In the genomic region with DNA sequence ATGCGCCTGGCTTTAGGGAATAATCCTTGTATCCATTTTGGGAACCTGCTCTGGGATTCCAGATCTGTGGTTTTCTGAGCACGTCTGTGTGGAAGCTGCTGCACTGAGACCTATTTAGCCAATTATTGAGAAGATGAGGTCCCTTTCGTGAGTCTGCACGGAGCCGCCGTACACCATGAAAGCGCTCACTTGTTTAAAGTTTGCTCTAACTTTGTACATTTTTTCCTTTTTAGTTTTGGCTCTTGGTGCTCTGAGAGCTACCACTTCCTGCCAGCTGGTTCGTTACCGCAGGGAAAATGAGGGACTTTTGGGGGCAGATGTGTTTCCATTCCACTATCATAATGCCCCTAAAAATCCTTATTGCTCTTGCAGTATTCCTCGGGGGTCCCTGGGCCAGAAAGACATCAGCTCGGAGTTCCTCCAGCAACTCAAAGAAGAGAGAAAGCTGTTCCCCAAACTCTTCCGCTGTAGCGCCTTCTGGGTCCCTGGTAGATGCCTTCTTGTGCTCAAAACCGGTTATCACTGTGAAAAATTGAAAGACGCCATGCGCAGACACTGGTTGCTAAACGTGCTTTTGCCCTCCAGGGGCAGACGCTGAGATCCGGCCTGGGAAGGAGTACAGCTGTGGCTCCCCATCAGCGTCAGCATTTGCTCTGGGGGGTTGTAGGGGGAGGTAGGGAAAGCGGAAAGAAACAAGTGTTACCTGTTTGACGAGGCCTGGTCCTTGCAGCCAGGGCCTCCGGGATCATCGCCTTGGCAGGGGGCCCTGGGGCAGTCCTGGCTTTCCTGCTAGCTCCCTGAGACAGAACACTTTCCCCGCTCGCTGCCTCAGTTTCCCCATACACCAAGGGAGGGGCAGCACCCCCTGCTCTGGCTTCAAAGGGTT, we compare ENCODE assay signal across 9 cellular contexts.
DNase-seq lines count a peak whose midpoint lies in the region; ATAC-seq, FAIRE-seq and TF ChIP-seq lines count a peak whose summit lies in the region.
"Had no signal": no experiment of that assay in that cellular context is flagged by ENCODE, and none has a peak within 500 bp of the region (broad histone marks: within the 10 kb centered on the region; RNA-seq: fewer than 3 reads in every experiment).

No MANE protein-coding gene starts in this region.

- POLR2A ChIA-PET in activated CD4-positive, alpha-beta T cell treated with anti-CD3 and anti-CD28 coated beads, Interleukin-2, amount 10 ng/mL, durations not matched to agents 7 days and 5 days (lab: Charles Lee), result no interaction called here

- no peaks in the 10 kb centered on the region for H3K27me3 ChIP-seq in stomach smooth muscle (ENCODE audit: control insufficient read depth in 1 of 2, insufficient read depth in 2 of 2, low read length in 2 of 2)

- H3K27ac Mint-ChIP-seq in activated CD4-positive, alpha-beta T cell treated with anti-CD3 and anti-CD28 coated beads, Interleukin-2, amount 10 ng/mL, durations not matched to agents 7 days and 5 days, result peak overlapping the region; percentile 87
- peak overlapping the region; percentile 75 for H3K27ac Mint-ChIP-seq in T-helper 1 cell treated with Interleukin-12 subunit alpha and Interleukin-12 subunit beta and Interleukin-4 antibody, amounts not matched to agents 30 μg/mL and 1 μg/mL, for 36 hours

- peaks cover 48% of the 10 kb centered on the region for H3K4me1 ChIP-seq in stomach smooth muscle (ENCODE audit: control insufficient read depth, insufficient read depth, low read length)

- DNase-seq in activated CD4-positive, alpha-beta T cell treated with anti-CD3 and anti-CD28 coated beads, Interleukin-2, amount 10 ng/mL, durations not matched to agents 7 days and 5 days, result peak; percentile 58
- DNase-seq in activated CD4-positive, alpha-beta T cell treated with anti-CD3 and anti-CD28 coated beads for 4 hours, result no peak
- DNase-seq in foreskin fibroblast, result peak in 1 of 2 donors; percentile 71
- DNase-seq in KG1 (lab: John Stamatoyannopoulos, UW), result no peak
- DNase-seq in frontal cortex (ENCODE audit: low spot score in 2 of 2), result no peak
- DNase-seq: DMS79 had no signal

- H3K4me3 ChIP-seq in foreskin fibroblast (ENCODE audit: low read depth in 1 of 2, low read length in 2 of 2) (peak overlapping the region; percentile 17 to 34), stomach smooth muscle (ENCODE audit: low read length in 2 of 2) (peak overlapping the region; percentile 6 to 47)

- no peaks in the 10 kb centered on the region for H3K9me3 Mint-ChIP-seq in activated CD4-positive, alpha-beta T cell treated with anti-CD3 and anti-CD28 coated beads, Interleukin-2, amount 10 ng/mL, durations not matched to agents 7 days and 5 days
- no peaks in the 10 kb centered on the region for H3K9me3 Mint-ChIP-seq in T-helper 1 cell treated with Interleukin-12 subunit alpha and Interleukin-12 subunit beta and Interleukin-4 antibody, amounts not matched to agents 30 μg/mL and 1 μg/mL, for 36 hours

- H3K36me3 ChIP-seq in stomach smooth muscle (ENCODE audit: control insufficient read depth in 2 of 2, insufficient read depth in 2 of 2, low read length in 2 of 2), result no peaks in the 10 kb centered on the region

- H3K9me3 ChIP-seq in stomach smooth muscle (ENCODE audit: control insufficient read depth in 2 of 2, low read length in 2 of 2), result no peaks in the 10 kb centered on the region

- no peak for FAIRE-seq in frontal cortex (lab: Jason Lieb, UNC)

- ATAC-seq in HG02870 (IDR thresholded peaks at IDR 0.05; ENCODE audit: unreplicated experiment), result no peak

- H3K27me3 Mint-ChIP-seq in activated CD4-positive, alpha-beta T cell treated with anti-CD3 and anti-CD28 coated beads, Interleukin-2, amount 10 ng/mL, durations not matched to agents 7 days and 5 days, result peaks cover 12% of the 10 kb centered on the region
- peaks cover 9% of the 10 kb centered on the region for H3K27me3 Mint-ChIP-seq in T-helper 1 cell treated with Interleukin-12 subunit alpha and Interleukin-12 subunit beta and Interleukin-4 antibody, amounts not matched to agents 30 μg/mL and 1 μg/mL, for 36 hours (ENCODE audit: low read depth)

- H3K4me1 Mint-ChIP-seq in activated CD4-positive, alpha-beta T cell treated with anti-CD3 and anti-CD28 coated beads, Interleukin-2, amount 10 ng/mL, durations not matched to agents 7 days and 5 days, result peaks cover 32% of the 10 kb centered on the region
- H3K4me1 Mint-ChIP-seq in T-helper 1 cell treated with Interleukin-12 subunit alpha and Interleukin-12 subunit beta and Interleukin-4 antibody, amounts not matched to agents 30 μg/mL and 1 μg/mL, for 36 hours (ENCODE audit: low read depth), result peaks cover 10% of the 10 kb centered on the region

- H3K36me3 Mint-ChIP-seq in activated CD4-positive, alpha-beta T cell treated with anti-CD3 and anti-CD28 coated beads, Interleukin-2, amount 10 ng/mL, durations not matched to agents 7 days and 5 days (ENCODE audit: low read depth), result no peaks in the 10 kb centered on the region
- H3K36me3 Mint-ChIP-seq in T-helper 1 cell treated with Interleukin-12 subunit alpha and Interleukin-12 subunit beta and Interleukin-4 antibody, amounts not matched to agents 30 μg/mL and 1 μg/mL, for 36 hours (ENCODE audit: low read depth), result no peaks in the 10 kb centered on the region

- H3K9ac ChIP-seq in stomach smooth muscle (ENCODE audit: low read length in 2 of 2), result no peak overlapping the region

- H3K4me3 Mint-ChIP-seq in activated CD4-positive, alpha-beta T cell treated with anti-CD3 and anti-CD28 coated beads, Interleukin-2, amount 10 ng/mL, durations not matched to agents 7 days and 5 days, result peak overlapping the region; percentile 57
- H3K4me3 Mint-ChIP-seq in T-helper 1 cell treated with Interleukin-12 subunit alpha and Interleukin-12 subunit beta and Interleukin-4 antibody, amounts not matched to agents 30 μg/mL and 1 μg/mL, for 36 hours, result peak overlapping the region; percentile 70

- TF ChIP-seq CTCF in foreskin fibroblast (IDR thresholded peaks at IDR 0.05; ENCODE audit: low read depth, low read length), result peak; percentile 7

- CTCF ChIA-PET in activated CD4-positive, alpha-beta T cell treated with anti-CD3 and anti-CD28 coated beads, Interleukin-2, amount 10 ng/mL, durations not matched to agents 7 days and 5 days (lab: Charles Lee), result interaction anchor here (1.0 to 2.0 kb wide), 5 partner anchors 12 to 390 kb away, joined by 3 to 5 read pairs (median 3); partner anchors contain the start of gene ERCC4

- no peak overlapping the region for H3K27ac ChIP-seq in stomach smooth muscle (ENCODE audit: low read length)
